In genomic region chr15:80440024-80440423, GRCh38 we compare ENCODE assay signal across 27 cellular contexts. TPM values are rescaled to one million over a fixed set of nuclear protein-coding genes. Genes with fewer than 3 reads are reported as not detected.
DNase-seq lines count a peak whose midpoint lies in the region; ATAC-seq, FAIRE-seq and TF ChIP-seq lines count a peak whose summit lies in the region.
"Had no signal": no experiment of that assay in that cellular context is flagged by ENCODE, and none has a peak within 500 bp of the region (broad histone marks: within the 10 kb centered on the region; RNA-seq: fewer than 3 reads in every experiment).

No MANE protein-coding gene starts in this region.

- TF ChIP-seq POLR2A in K562 (conservative IDR thresholded peaks at IDR 0.05): no peak

- no peaks in the 10 kb centered on the region for H3K9me3 ChIP-seq in K562 (replicated peaks; ENCODE audit: control insufficient read depth, insufficient read depth, low read depth, low read length)
- H3K9me3 ChIP-seq: A549, SJSA1 had no signal

- H3K27me3 ChIP-seq in K562 (ENCODE audit: control insufficient read depth in 2 of 2, insufficient read depth in 2 of 2, low read length in 2 of 2): peaks cover 6 to 43% of the 10 kb centered on the region in 2 experiments
- H3K27me3 ChIP-seq: SJSA1 had no signal

- no peak overlapping the region for H3K4me2 ChIP-seq in K562 (ENCODE audit: insufficient read depth, low read length)
- H3K4me2 ChIP-seq: A549 had no signal

- WGBS in K562 (ENCODE audit: insufficient coverage, low coverage, missing lambda C conversion rate): 0% methylated on average over 3 of the region's 3 CpGs

- H3K36me3 ChIP-seq in K562 (ENCODE audit: control insufficient read depth, insufficient read depth, low read length): no peaks in the 10 kb centered on the region
- H3K36me3 ChIP-seq: SJSA1 had no signal

- H3K79me2 ChIP-seq in K562 (ENCODE audit: control insufficient read depth, insufficient read depth, low read length): no peaks in the 10 kb centered on the region

- in situ Hi-C loops in K562 (cut with MboI): no loop called here

- no peaks in the 10 kb centered on the region for H3K9me1 ChIP-seq in K562 (ENCODE audit: control insufficient read depth, insufficient read depth, low read length)

- TF ChIP-seq EP300 in K562 (IDR thresholded peaks at IDR 0.05; ENCODE audit: low read length): no peak

- DNase-seq in RKO (ENCODE audit: low spot score): peak; percentile 14
- DNase-seq in K562 (ENCODE audit: extremely low read depth in 1 of 4, low spot score in 3 of 4): no peak
- peak; percentile 31 for DNase-seq in kidney tubule cell (ENCODE audit: low spot score)
- DNase-seq in AG20443 (ENCODE audit: low spot score): no peak
- DNase-seq in hypothalamus (lab: John Stamatoyannopoulos, UW): no peak
- DNase-seq in inferior parietal cortex (ENCODE audit: extremely low spot score): no peak
- DNase-seq: C1 segment of cervical spinal cord; CD4-positive, alpha-beta memory T cell; COR-L47; DMS53; Karpas-422; NCI-H1092; NCI-H1417 treated with DMSO at 0.1 percent for 48 hours; NCI-H187; NCI-H2081 treated with DMSO at 0.1 percent for 48 hours; NCI-H2171 treated with DMSO at 0.1 percent for 48 hours; NCI-H524 treated with DMSO at 0.1 percent for 48 hours; NCI-H774; Right ventricle myocardium superior; RPMI8226 had no signal

- TF ChIP-seq CTCF in K562 (IDR thresholded peaks at IDR 0.05 in 2 of 3, conservative IDR thresholded peaks at IDR 0.05 in 1 of 3; ENCODE audit: insufficient read depth in 2 of 3, low read depth in 1 of 3, low read length in 3 of 3): no peak

- H3K9ac ChIP-seq in K562 (ENCODE audit: insufficient read depth in 1 of 2, low read depth in 2 of 2, low read length in 2 of 2): no peak overlapping the region

- H3K4me3 ChIP-seq in K562: no peak overlapping the region
- H3K4me3 ChIP-seq: A549, SJSA1 had no signal

- H3K27ac ChIP-seq in K562 (ENCODE audit: extremely low read depth, low read depth, low read length) (no peak overlapping the region), temporal lobe (ENCODE audit: low read depth, low read length) (peak overlapping the region; percentile 66)
- H3K27ac ChIP-seq: A549, SJSA1 had no signal

- H2AFZ ChIP-seq in K562 (ENCODE audit: low read depth, low read length): no peak overlapping the region

- no peaks in the 10 kb centered on the region for H4K20me1 ChIP-seq in K562 (replicated peaks; ENCODE audit: control insufficient read depth, insufficient read depth, low read length)

- no peak for TF ChIP-seq RAD21 in K562 (CRISPR knock-in tag; conservative IDR thresholded peaks at IDR 0.05 in 1 of 2, IDR thresholded peaks at IDR 0.05 in 1 of 2)

- no TSS peak for BruUV-seq in K562 (replicated peaks; lab: Mats Ljungman, UMichigan)

- POLR2A ChIA-PET in K562 (lab: Yijun Ruan, JAX): interaction anchor here (0.6 kb wide), 1 partner anchor 21 kb away, joined by 4 read pairs; no protein-coding TSS in a partner anchor

- H3K4me1 ChIP-seq in K562 (replicated peaks in 1 of 2; ENCODE audit: control insufficient read depth in 2 of 2, insufficient read depth in 2 of 2, low read length in 2 of 2): no peaks in the 10 kb centered on the region

- no peak for FAIRE-seq in K562 (lab: Jason Lieb, UNC)
- FAIRE-seq: G401.6, GM12891, GM19239 had no signal

- intact Hi-C loops in K562 (cut with micrococcal nuclease): no loop called here

- CTCF ChIA-PET in K562 (lab: Yijun Ruan, JAX; ENCODE audit: low intra/inter-chr PET ratio): no interaction called here

- no peak for ATAC-seq in K562
- ATAC-seq: A549, HCT116 had no signal

TF ChIP-seq in K562, 482 proteins besides CTCF, POLR2A, EP300 and RAD21:
- TF ChIP-seq SRSF7 (optimal IDR thresholded peaks at IDR 0.05; ENCODE audit: low read depth, low read length) (no peak), BCL6 (CRISPR knock-in tag; IDR thresholded peaks at IDR 0.05) (no peak), FOSL1 (tag; conservative IDR thresholded peaks at IDR 0.05) (peak; percentile 40; the same call in 1 of the 2 replicates)

RNA-seq across cellular contexts. Expression of gene ARNT2, which starts 35.8 kb away (rescaled TPM):
- total RNA-seq in K562 (2011; cell fraction: chromatin; rRNA removed; ENCODE audit: low replicate concordance): 0.07 TPM in 1 of 2 replicates, not detected in the other
- under 0.01 TPM in 1 of 2 replicates, not detected in the other for total RNA-seq in K562 (2011; cell fraction: nucleolus; rRNA removed)
- total RNA-seq in K562 (2011; cell fraction: nucleoplasm; rRNA removed): 0.07 TPM in 1 of 2 replicates, not detected in the other
- total RNA-seq in K562 (2014; rRNA removed): not detected in 2 replicates
- not detected in 2 replicates for total RNA-seq in K562 (2014; rRNA removed; fragmentation: Illumina TruSeq; extraction: Trizol)
- not detected in 2 replicates for total RNA-seq in K562 (2015; rRNA removed; fragmentation: Illumina TruSeq; extraction: Trizol)
- not detected in 2 replicates for total RNA-seq in K562 (2021)
- polyA plus RNA-seq in K562 (2011; rRNA removed): 0.01 TPM in 1 of 2 replicates, not detected in the other
- polyA plus RNA-seq in K562 (2011; cell fraction: cytosol; rRNA removed): 0.06 TPM in 1 of 2 replicates, not detected in the other
- polyA plus RNA-seq in K562 (2011; cell fraction: nucleus; rRNA removed): 0.16 TPM in 1 of 2 replicates, not detected in the other
- 0.04 TPM in 1 of 2 replicates, not detected in the other for polyA plus RNA-seq in K562 (2012)
- polyA plus RNA-seq in K562 (2014; fragmentation: Illumina TruSeq; extraction: Trizol): not detected in 2 replicates
- polyA plus RNA-seq in K562 (2014; fragmentation: Nextera tagmentation; extraction: Ambion mirVana): not detected
- not detected in 2 replicates for polyA plus RNA-seq in K562 (2014; rRNA removed)
- not detected in 2 replicates for polyA minus RNA-seq in K562 (2011; rRNA and poly(A)+ RNA removed)
- not detected in 2 replicates for polyA minus RNA-seq in K562 (2011; cell fraction: cytosol; rRNA and poly(A)+ RNA removed)
- polyA minus RNA-seq in K562 (2011; cell fraction: nucleus; rRNA and poly(A)+ RNA removed): not detected in 2 replicates
- total RNA-seq in temporal lobe: 72.8 TPM
- total RNA-seq: CD4-positive, alpha-beta memory T cell had no signal
- polyA plus RNA-seq: CD4-positive, alpha-beta memory T cell had no signal

Comparison
In these comparisons a context has a peak if more than half of its experiments do, and no peak if none do; other contexts are left out.
1. DNase-seq: peak in RKO (single experiment) and kidney tubule cell (single experiment); none in K562 (0 of 4), AG20443 (single experiment), hypothalamus (0 of 51) and inferior parietal cortex (single experiment).
2. RNA of gene ARNT2, which starts 35.8 kb away (total RNA-seq): 72.8 TPM in temporal lobe (single experiment); under 0.01 to 0.07 TPM in K562; every median in the first group is over 10 times any median in the second.